ENCODE assay signal across 22 cellular contexts in genomic region chr19:54305141-54305540, GRCh38. TPM values are rescaled to one million over a fixed set of nuclear protein-coding genes. Genes with fewer than 3 reads are reported as not detected.
"Had no signal": no experiment of that assay in that cellular context is flagged by ENCODE, and none has a peak within 500 bp of the region (broad histone marks: within the 10 kb centered on the region; RNA-seq: fewer than 3 reads in every experiment).

No MANE protein-coding gene starts in this region.

- H3K9me3 Mint-ChIP-seq: stimulated activated memory B cell treated with anti-CD40 and anti-IgM and Interleukin-4, amounts not matched to agents 10 μg/mL and 1 μg/mL and 100 μg/mL, for 72 hours had no signal

- H3K27ac Mint-ChIP-seq: endodermal cell; stimulated activated memory B cell treated with anti-CD40 and anti-IgM and Interleukin-4, amounts not matched to agents 10 μg/mL and 1 μg/mL and 100 μg/mL, for 72 hours had no signal

- H3K4me3 Mint-ChIP-seq: endodermal cell; stimulated activated memory B cell treated with anti-CD40 and anti-IgM and Interleukin-4, amounts not matched to agents 10 μg/mL and 1 μg/mL and 100 μg/mL, for 72 hours had no signal

- H3K4me1 Mint-ChIP-seq: endodermal cell had no signal

- DNase-seq: cerebellar nuclear complex; dorsolateral prefrontal cortex; effector CD8-positive, alpha-beta T cell; gastrocnemius medialis; kidney; left lung; mesenchymal stem cell; midbrain; sigmoid colon; spleen; stimulated activated CD4-positive, alpha-beta T cell treated with anti-CD3 and anti-CD28 coated beads, Interleukin-4, amount 100 ng/mL, for 4 hours; substantia nigra; testis; tibial artery; upper lobe of left lung had no signal

- H3K36me3 Mint-ChIP-seq: naive thymus-derived CD4-positive, alpha-beta T cell; stimulated activated memory B cell treated with anti-CD40 and anti-IgM and Interleukin-4, amounts not matched to agents 10 μg/mL and 1 μg/mL and 100 μg/mL, for 72 hours had no signal

RNA-seq across cellular contexts. Expression of gene LILRA5, which starts 7.8 kb away (rescaled TPM):
- total RNA-seq: endodermal cell, glomerular endothelial cell, lung microvascular endothelial cell had no signal

RNA-seq across cellular contexts. Expression of gene LILRB2, which starts 24.2 kb away (rescaled TPM):
- total RNA-seq: endodermal cell, glomerular endothelial cell, lung microvascular endothelial cell had no signal

RNA-seq across cellular contexts. Expression of gene LILRA4, which starts 33.8 kb away (rescaled TPM):
- total RNA-seq: endodermal cell, esophagus mucosa, gastrocnemius medialis, glomerular endothelial cell, lung microvascular endothelial cell, right atrium auricular region had no signal

RNA-seq across cellular contexts. Expression of gene LILRB5, which starts 48.1 kb away (rescaled TPM):
- total RNA-seq: endodermal cell, glomerular endothelial cell, lung microvascular endothelial cell had no signal

RNA-seq across cellular contexts. Expression of gene LAIR1, which starts 59.6 kb away (rescaled TPM):
- total RNA-seq: endodermal cell, glomerular endothelial cell, lung microvascular endothelial cell had no signal
